Comparison of ENCODE assay signal across 8 cellular contexts in the genomic region with DNA sequence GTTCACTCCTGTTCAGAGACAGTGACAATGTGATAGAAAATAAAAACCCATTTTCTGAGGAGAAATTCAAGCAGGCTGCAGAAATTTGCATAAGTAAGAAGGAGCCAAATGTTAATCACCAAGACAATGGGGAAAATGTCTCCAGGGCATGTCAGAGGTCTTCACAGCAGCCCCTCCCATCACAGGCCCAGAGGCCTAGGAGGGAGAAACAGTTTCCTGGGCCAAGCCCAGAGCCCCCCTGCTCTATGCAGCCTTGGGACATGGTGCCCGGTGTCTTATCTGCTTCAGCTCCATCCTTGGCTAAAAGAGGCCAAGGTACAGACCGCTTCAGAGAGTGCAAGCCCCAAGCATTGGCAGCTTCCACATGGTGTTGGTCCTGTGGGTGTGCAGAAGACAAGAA. TPM values are rescaled to one million over a fixed set of nuclear protein-coding genes. Genes with fewer than 3 reads are reported as not detected.
"Had no signal": no experiment of that assay in that cellular context is flagged by ENCODE, and none has a peak within 500 bp of the region (broad histone marks: within the 10 kb centered on the region; RNA-seq: fewer than 3 reads in every experiment).

No MANE protein-coding gene starts in this region.

RNA-seq across cellular contexts. Expression of gene OR2J2, which starts 46.5 kb away (rescaled TPM):
- total RNA-seq: LHCN-M2, MCF 10A, NCI-H460, PC-3, Peyer's patch, Right ventricle myocardium superior, SJSA1 had no signal
- polyA plus RNA-seq: SK-N-SH had no signal
